In genomic region chr13:52356327-52356726, GRCh38 we compare ENCODE assay signal across 20 cellular contexts. TPM values are rescaled to one million over a fixed set of nuclear protein-coding genes. Genes with fewer than 3 reads are reported as not detected.
A peak's percentile ranks its signal among the peaks of the same experiment; 100 is the strongest.
DNase-seq lines count a peak whose midpoint lies in the region; ATAC-seq and TF ChIP-seq lines count a peak whose summit lies in the region.
"Had no signal": no experiment of that assay in that cellular context is flagged by ENCODE, and none has a peak within 500 bp of the region (broad histone marks: within the 10 kb centered on the region; RNA-seq: fewer than 3 reads in every experiment).

No MANE protein-coding gene starts in this region.

- H3K4me3 ChIP-seq in GM23338 (no peak overlapping the region), epithelial cell of proximal tubule (ENCODE audit: low read depth, low read length) (no peak overlapping the region), osteoblast (ENCODE audit: insufficient read depth, low read length) (no peak overlapping the region)
- H3K4me3 ChIP-seq: heart right ventricle had no signal

- no peaks in the 10 kb centered on the region for H3K36me3 ChIP-seq in GM23338 (ENCODE audit: insufficient read depth)
- H3K36me3 ChIP-seq in osteoblast (ENCODE audit: insufficient read depth, low read length): no peaks in the 10 kb centered on the region
- H3K36me3 ChIP-seq: heart right ventricle had no signal

- DNase-seq in GM23338 (ENCODE audit: low spot score) (no peak), RPMI7951 (ENCODE audit: low read depth) (peak; percentile 66), epithelial cell of proximal tubule (ENCODE audit: low read depth) (peak; percentile 60), osteoblast (ENCODE audit: insufficient read length, low spot score, missing footprints) (peak; percentile 80), NCI-H748 (lab: John Stamatoyannopoulos, UW; ENCODE audit: unreplicated experiment) (no peak)
- DNase-seq in activated T-helper 1 cell treated with anti-CD3 and anti-CD28 coated beads, Interleukin-12 subunit alpha, Interleukin-12 subunit beta, Interleukin-2, Interleukin-4 antibody, amounts not matched to agents 30 ng/mL and 10 ng/mL and 1 ng/mL, durations not matched to agents 14 hours and 24 hours and 36 hours (ENCODE audit: low spot score): no peak
- DNase-seq: CD4-positive, CD25-positive, alpha-beta regulatory T cell; DND-41; heart right ventricle; NCI-H2081; NCI-H82; posterior cingulate gyrus; stimulated activated CD4-positive, alpha-beta T cell treated with anti-CD3 and anti-CD28 coated beads, Interleukin-15, amount 100 ng/mL, for 24 hours; T-helper 2 cell had no signal

- ATAC-seq in GM23338 (no peak), GM21619 (IDR thresholded peaks at IDR 0.05; ENCODE audit: unreplicated experiment) (no peak), HG03521 (IDR thresholded peaks at IDR 0.05; ENCODE audit: unreplicated experiment) (no peak)
- ATAC-seq: activated CD4-positive, CD25-positive, alpha-beta regulatory T cell treated with anti-CD3 and anti-CD28 coated beads, Interleukin-2, amount 50 U/mL, for 24 hours; heart right ventricle; left lobe of liver had no signal

- H3K9me3 Mint-ChIP-seq in GM23338: no peaks in the 10 kb centered on the region
- no peaks in the 10 kb centered on the region for H3K9me3 Mint-ChIP-seq in activated T-helper 1 cell treated with anti-CD3 and anti-CD28 coated beads, Interleukin-12 subunit alpha, Interleukin-12 subunit beta, Interleukin-2, Interleukin-4 antibody, amounts not matched to agents 30 ng/mL and 10 ng/mL and 1 ng/mL, durations not matched to agents 14 hours and 24 hours and 36 hours
- H3K9me3 Mint-ChIP-seq: activated naive CD4-positive, alpha-beta T cell treated with anti-CD3 and anti-CD28 coated beads, Interleukin-2, amount 50 U/mL, for 24 hours; central memory CD8-positive, alpha-beta T cell had no signal

- H3K4me3 Mint-ChIP-seq in GM23338: no peak overlapping the region
- no peak overlapping the region for H3K4me3 Mint-ChIP-seq in activated T-helper 1 cell treated with anti-CD3 and anti-CD28 coated beads, Interleukin-12 subunit alpha, Interleukin-12 subunit beta, Interleukin-2, Interleukin-4 antibody, amounts not matched to agents 30 ng/mL and 10 ng/mL and 1 ng/mL, durations not matched to agents 14 hours and 24 hours and 36 hours
- H3K4me3 Mint-ChIP-seq: activated naive CD4-positive, alpha-beta T cell treated with anti-CD3 and anti-CD28 coated beads, Interleukin-2, amount 50 U/mL, for 24 hours; CD4-positive, CD25-positive, alpha-beta regulatory T cell; central memory CD8-positive, alpha-beta T cell had no signal

- H3F3A ChIP-seq in GM23338 (replicated peaks; ENCODE audit: low read depth): no peaks in the 10 kb centered on the region

- H3K4me1 ChIP-seq in GM23338 (ENCODE audit: insufficient read depth): no peaks in the 10 kb centered on the region
- H3K4me1 ChIP-seq in osteoblast (ENCODE audit: insufficient read depth, low read length): peaks cover 28% of the 10 kb centered on the region

- H3K4me1 Mint-ChIP-seq in GM23338: no peaks in the 10 kb centered on the region
- H3K4me1 Mint-ChIP-seq in activated T-helper 1 cell treated with anti-CD3 and anti-CD28 coated beads, Interleukin-12 subunit alpha, Interleukin-12 subunit beta, Interleukin-2, Interleukin-4 antibody, amounts not matched to agents 30 ng/mL and 10 ng/mL and 1 ng/mL, durations not matched to agents 14 hours and 24 hours and 36 hours (ENCODE audit: low read depth): no peaks in the 10 kb centered on the region
- H3K4me1 Mint-ChIP-seq: activated naive CD4-positive, alpha-beta T cell treated with anti-CD3 and anti-CD28 coated beads, Interleukin-2, amount 50 U/mL, for 24 hours; central memory CD8-positive, alpha-beta T cell had no signal

- no peak overlapping the region for H3K27ac ChIP-seq in GM23338 (ENCODE audit: low read depth)
- H3K27ac ChIP-seq in osteoblast (ENCODE audit: low read depth, low read length): no peak overlapping the region
- H3K27ac ChIP-seq: heart right ventricle had no signal

- intact Hi-C loops in activated T-helper 1 cell treated with anti-CD3 and anti-CD28 coated beads, Interleukin-12 subunit alpha, Interleukin-12 subunit beta, Interleukin-2, Interleukin-4 antibody, amounts not matched to agents 30 ng/mL and 10 ng/mL and 1 ng/mL, durations not matched to agents 14 hours and 24 hours and 36 hours (cut with micrococcal nuclease): no loop called here

- H3K27me3 ChIP-seq in GM23338 (ENCODE audit: insufficient read depth) (no peaks in the 10 kb centered on the region), osteoblast (ENCODE audit: insufficient read depth, low read length) (no peaks in the 10 kb centered on the region)
- H3K27me3 ChIP-seq: heart right ventricle had no signal

- H3K79me2 ChIP-seq in GM23338 (replicated peaks; ENCODE audit: insufficient read depth) (no peaks in the 10 kb centered on the region), osteoblast (ENCODE audit: insufficient read depth, low read length) (no peaks in the 10 kb centered on the region)

- no peak overlapping the region for H3K27ac Mint-ChIP-seq in GM23338
- H3K27ac Mint-ChIP-seq in activated T-helper 1 cell treated with anti-CD3 and anti-CD28 coated beads, Interleukin-12 subunit alpha, Interleukin-12 subunit beta, Interleukin-2, Interleukin-4 antibody, amounts not matched to agents 30 ng/mL and 10 ng/mL and 1 ng/mL, durations not matched to agents 14 hours and 24 hours and 36 hours: no peak overlapping the region
- H3K27ac Mint-ChIP-seq: activated naive CD4-positive, alpha-beta T cell treated with anti-CD3 and anti-CD28 coated beads, Interleukin-2, amount 50 U/mL, for 24 hours; CD4-positive, CD25-positive, alpha-beta regulatory T cell had no signal

- peak overlapping the region; percentile 51; the same call in 1 of the 2 replicates for H3K4me2 ChIP-seq in GM23338
- peak overlapping the region; percentile 16 for H3K4me2 ChIP-seq in osteoblast (ENCODE audit: insufficient read depth, low read length)

- H4K20me1 ChIP-seq in GM23338 (replicated peaks; ENCODE audit: insufficient read depth): no peaks in the 10 kb centered on the region
- H4K20me1 ChIP-seq in osteoblast (ENCODE audit: insufficient read depth, low read length): no peaks in the 10 kb centered on the region

- H3K36me3 Mint-ChIP-seq in GM23338 (ENCODE audit: low read depth): no peaks in the 10 kb centered on the region
- no peaks in the 10 kb centered on the region for H3K36me3 Mint-ChIP-seq in activated T-helper 1 cell treated with anti-CD3 and anti-CD28 coated beads, Interleukin-12 subunit alpha, Interleukin-12 subunit beta, Interleukin-2, Interleukin-4 antibody, amounts not matched to agents 30 ng/mL and 10 ng/mL and 1 ng/mL, durations not matched to agents 14 hours and 24 hours and 36 hours (ENCODE audit: low read depth)
- H3K36me3 Mint-ChIP-seq: activated naive CD4-positive, alpha-beta T cell treated with anti-CD3 and anti-CD28 coated beads, Interleukin-2, amount 50 U/mL, for 24 hours; CD4-positive, CD25-positive, alpha-beta regulatory T cell had no signal

- TF ChIP-seq CTCF in GM23338 (conservative IDR thresholded peaks at IDR 0.05; ENCODE audit: low read depth in 2 of 2) (no peak), epithelial cell of proximal tubule (conservative IDR thresholded peaks at IDR 0.05; ENCODE audit: low read depth, low read length) (no peak), osteoblast (IDR thresholded peaks at IDR 0.05; ENCODE audit: extremely low read depth, low read depth, low read length) (no peak)

- H2AFZ ChIP-seq in GM23338 (peak overlapping the region; percentile 63; the same call in 1 of the 2 replicates), osteoblast (ENCODE audit: low read length) (no peak overlapping the region)

- no peaks in the 10 kb centered on the region for H3K9me3 ChIP-seq in osteoblast (ENCODE audit: low read depth, low read length)
- H3K9me3 ChIP-seq: heart right ventricle had no signal

- H3K27me3 Mint-ChIP-seq in GM23338 (ENCODE audit: insufficient read depth, low read depth, poor library complexity): peaks cover 8% of the 10 kb centered on the region
- H3K27me3 Mint-ChIP-seq in activated T-helper 1 cell treated with anti-CD3 and anti-CD28 coated beads, Interleukin-12 subunit alpha, Interleukin-12 subunit beta, Interleukin-2, Interleukin-4 antibody, amounts not matched to agents 30 ng/mL and 10 ng/mL and 1 ng/mL, durations not matched to agents 14 hours and 24 hours and 36 hours (ENCODE audit: insufficient read depth): peaks cover 4% of the 10 kb centered on the region

- H3K9me2 ChIP-seq in GM23338 (ENCODE audit: insufficient read depth): peaks cover 3% of the 10 kb centered on the region; the same call in 1 of the 2 replicates

TF ChIP-seq in GM23338, 12 proteins besides CTCF, POLR2A, EP300 and RAD21 (continues in another document):
- no peak for TF ChIP-seq ETS1 (IDR thresholded peaks at IDR 0.05)
- no peak for TF ChIP-seq STAT1 (IDR thresholded peaks at IDR 0.05; ENCODE audit: unreplicated experiment)

RNA-seq across cellular contexts. Expression of gene THSD1, which starts 49.6 kb away (rescaled TPM):
- 0.69 TPM in 1 of 2 replicates, not detected in the other for total RNA-seq in GM23338 (2014; rRNA removed; shearing (Covaris generic))
- polyA plus RNA-seq in GM23338 (2016; fragmentation: Nextera tagmentation; extraction: Ambion mirVana): 0.07 TPM in 1 of 2 replicates, not detected in the other
- 2.8 and 3.5 TPM in 2 replicates for total RNA-seq in RPMI7951 (2014; rRNA removed; shearing (Covaris generic))
- total RNA-seq in epithelial cell of proximal tubule (10.2 and 19.2 TPM in 2 replicates), osteoblast (14.1 and 18.3 TPM in 2 replicates)
- total RNA-seq in activated T-helper 1 cell treated with anti-CD3 and anti-CD28 coated beads, Interleukin-12 subunit alpha, Interleukin-12 subunit beta, Interleukin-2, Interleukin-4 antibody, amounts not matched to agents 30 ng/mL and 10 ng/mL and 1 ng/mL, durations not matched to agents 14 hours and 24 hours and 36 hours: 0.07 and 0.21 TPM in 2 replicates

Comparison
In these comparisons a context has a peak if more than half of its experiments do, and no peak if none do; other contexts are left out.
1. DNase-seq: peak in RPMI7951 (single experiment), epithelial cell of proximal tubule (single experiment) and osteoblast (single experiment); none in GM23338 (single experiment), activated T-helper 1 cell treated with anti-CD3 and anti-CD28 coated beads, Interleukin-12 subunit alpha, Interleukin-12 subunit beta, Interleukin-2, Interleukin-4 antibody, amounts not matched to agents 30 ng/mL and 10 ng/mL and 1 ng/mL, durations not matched to agents 14 hours and 24 hours and 36 hours (single experiment) and NCI-H748 (single experiment).